8 cellular contexts compared by ENCODE assay signal in genomic region chr7:30594540-30595460, GRCh38. TPM values are rescaled to one million over a fixed set of nuclear protein-coding genes. Genes with fewer than 3 reads are reported as not detected.
A peak's percentile ranks its signal among the peaks of the same experiment; 100 is the strongest.
DNase-seq lines count a peak whose midpoint lies in the region; ATAC-seq and TF ChIP-seq lines count a peak whose summit lies in the region.

Gene GARS1, plus strand, starts transcription at chr7:30594878. Its CDS starts 44 bp downstream, at chr7:30594922.

- peak; percentile 93 for TF ChIP-seq POLR2A in GM19193 (IDR thresholded peaks at IDR 0.05; ENCODE audit: extremely low read depth, insufficient read depth, insufficient read length)

- no peaks in the 10 kb centered on the region for H3K27me3 ChIP-seq in kidney epithelial cell (ENCODE audit: control insufficient read depth, insufficient read depth, low read length)

- DNase-seq in Ammon's horn (ENCODE audit: low spot score) (peak; percentile 89), NCI-H510A treated with DMSO at 0.1 percent for 48 hours (lab: John Stamatoyannopoulos, UW) (peak; percentile 72), cerebellum (ENCODE audit: low spot score) (peak; percentile 86), kidney epithelial cell (ENCODE audit: low read depth) (peak; percentile 45)
- DNase-seq in activated CD4-positive, alpha-beta T cell treated with anti-CD3 and anti-CD28 coated beads for 24 hours (ENCODE audit: low read depth in 2 of 2): peak; percentile 78 to 82
- DNase-seq in stimulated activated CD4-positive, alpha-beta T cell treated with anti-CD3 and anti-CD28 coated beads, Interleukin-15, amount 100 ng/mL, for 24 hours: peak; percentile 92

- peak within 1 kb of the TSS; percentile 100 for H3K4me3 ChIP-seq in kidney epithelial cell (ENCODE audit: low read depth, low read length)

- ATAC-seq in HG03432 (IDR thresholded peaks at IDR 0.05; ENCODE audit: unreplicated experiment): peak; percentile 94

- no peak for TF ChIP-seq CTCF in kidney epithelial cell (IDR thresholded peaks at IDR 0.05; ENCODE audit: insufficient read depth, low read length, poor library complexity, severe bottlenecking)

- no peaks in the 10 kb centered on the region for H3K36me3 ChIP-seq in kidney epithelial cell (ENCODE audit: control insufficient read depth, insufficient read depth, low read length)

RNA-seq across cellular contexts. Expression of gene GARS1, which starts in this region (rescaled TPM):
- total RNA-seq in cerebellum (73.1 TPM), kidney epithelial cell (354 and 421 TPM in 2 replicates)

Comparison
In these comparisons a context has a peak if more than half of its experiments do, and no peak if none do; other contexts are left out.
1. Peak in every context shown above with its lines: DNase-seq, ATAC-seq and H3K4me3 ChIP-seq.